Comparison of ENCODE assay signal across 20 cellular contexts in genomic region chr2:4140284-4140962, GRCh38.
A peak's percentile ranks its signal among the peaks of the same experiment; 100 is the strongest.
DNase-seq lines count a peak whose midpoint lies in the region; ATAC-seq, FAIRE-seq and TF ChIP-seq lines count a peak whose summit lies in the region.
"Had no signal": no experiment of that assay in that cellular context is flagged by ENCODE, and none has a peak within 500 bp of the region (broad histone marks: within the 10 kb centered on the region; RNA-seq: fewer than 3 reads in every experiment).

No MANE protein-coding gene starts in this region.

- H3K27me3 Mint-ChIP-seq in nephron progenitor cell (ENCODE audit: low read depth, poor library complexity) = peaks cover 10% of the 10 kb centered on the region
- H3K27me3 Mint-ChIP-seq: activated CD4-positive, alpha-beta memory T cell treated with anti-CD3 and anti-CD28 coated beads for 36 hours; activated naive CD8-positive, alpha-beta T cell treated with anti-CD3 and anti-CD28 coated beads, Interleukin-2, amount 10 ng/mL, durations not matched to agents 7 days and 5 days had no signal

- H3K4me2 ChIP-seq in H1 (ENCODE audit: insufficient read depth in 1 of 2, low read depth in 2 of 2, low read length in 2 of 2) = no peak overlapping the region

- no peak for TF ChIP-seq EP300 in H1 (IDR thresholded peaks at IDR 0.05; ENCODE audit: borderline replicate concordance in 1 of 2, low read depth in 2 of 2, low read length in 2 of 2)

- CTCF ChIA-PET in H1 (lab: Charles Lee; ENCODE audit: partially characterized antibody) = interaction anchor here (1.5 kb wide), 1 partner anchor 10 kb away, joined by 3 read pairs; no protein-coding TSS in a partner anchor

- no peak overlapping the region for H3K4me3 ChIP-seq in H1 (ENCODE audit: extremely low read depth in 1 of 4, insufficient read depth in 2 of 4, low read depth in 3 of 4, low read length in 4 of 4)
- H3K4me3 ChIP-seq: breast epithelium, dorsolateral prefrontal cortex, esophagus squamous epithelium, GM12878 had no signal

- peaks cover 23% of the 10 kb centered on the region for H3K4me1 Mint-ChIP-seq in nephron progenitor cell
- H3K4me1 Mint-ChIP-seq: activated naive CD8-positive, alpha-beta T cell treated with anti-CD3 and anti-CD28 coated beads, Interleukin-2, amount 10 ng/mL, durations not matched to agents 7 days and 5 days; immature natural killer cell had no signal

- H3K79me1 ChIP-seq in H1 (ENCODE audit: low read depth, low read length) = no peaks in the 10 kb centered on the region

- H4K20me1 ChIP-seq in H1 (replicated peaks in 1 of 2; ENCODE audit: control insufficient read depth in 1 of 2, insufficient read depth in 2 of 2, low read length in 2 of 2) = no peaks in the 10 kb centered on the region

- no peaks in the 10 kb centered on the region for H3K36me3 Mint-ChIP-seq in nephron progenitor cell (ENCODE audit: low read depth)
- H3K36me3 Mint-ChIP-seq: activated CD4-positive, alpha-beta memory T cell treated with anti-CD3 and anti-CD28 coated beads for 36 hours; activated naive CD8-positive, alpha-beta T cell treated with anti-CD3 and anti-CD28 coated beads, Interleukin-2, amount 10 ng/mL, durations not matched to agents 7 days and 5 days had no signal

- H4K91ac ChIP-seq in H1 (replicated peaks; ENCODE audit: insufficient read length, low read length) = no peak overlapping the region

- H3K9me3 ChIP-seq in H1 (ENCODE audit: insufficient read depth in 2 of 2, low read depth in 1 of 2, low read length in 1 of 2) = no peaks in the 10 kb centered on the region
- H3K9me3 ChIP-seq: breast epithelium, esophagus squamous epithelium had no signal

- POLR2A ChIA-PET in H1 (lab: Charles Lee; ENCODE audit: partially characterized antibody) = no interaction called here

- TF ChIP-seq CTCF in H1 (IDR thresholded peaks at IDR 0.05; ENCODE audit: control extremely low read depth in 1 of 3, insufficient read depth in 1 of 3, low read depth in 1 of 3, low read length in 3 of 3) (no peak), nephron progenitor cell (IDR thresholded peaks at IDR 0.05) (no peak)

- no peaks in the 10 kb centered on the region for H3K23me2 ChIP-seq in H1 (ENCODE audit: low read depth, low read length)

- no peak overlapping the region for H4K8ac ChIP-seq in H1 (ENCODE audit: extremely low read depth, insufficient read depth, low read length)

- no peak overlapping the region for H2BK20ac ChIP-seq in H1 (ENCODE audit: low read length)

- no peaks in the 10 kb centered on the region for H3K79me2 ChIP-seq in H1 (ENCODE audit: control insufficient read depth in 1 of 2, insufficient read depth in 2 of 2, low read length in 2 of 2)

- no peak for ATAC-seq in HG03460 (IDR thresholded peaks at IDR 0.05; ENCODE audit: unreplicated experiment)
- ATAC-seq: activated T-cell treated with anti-CD3 and anti-CD28 coated beads, Interleukin-2, amount 50 U/mL, for 4 hours; GM12878; sciatic nerve had no signal

- H3K9ac ChIP-seq in H1 (replicated peaks in 1 of 4; ENCODE audit: extremely low read depth in 1 of 4, low read depth in 3 of 4, low read length in 3 of 4) = no peak overlapping the region

- FAIRE-seq in H1 (lab: Jason Lieb, UNC) = no peak
- FAIRE-seq: GM12878 had no signal

- H2BK5ac ChIP-seq in H1 (ENCODE audit: low read depth, low read length) = no peak overlapping the region

- H3K27ac ChIP-seq in H1 (ENCODE audit: low read depth, low read length) = no peak overlapping the region
- H3K27ac ChIP-seq: breast epithelium, dorsolateral prefrontal cortex, esophagus squamous epithelium had no signal

- no peak overlapping the region for H2BK15ac ChIP-seq in H1 (ENCODE audit: low read length)

- no peak overlapping the region for H3K4ac ChIP-seq in H1 (replicated peaks; ENCODE audit: insufficient read length, low read depth, low read length)

- no peaks in the 10 kb centered on the region for H3K36me3 ChIP-seq in H1 (ENCODE audit: control insufficient read depth in 2 of 4, insufficient read depth in 4 of 4, low read length in 3 of 4)
- H3K36me3 ChIP-seq: breast epithelium, esophagus squamous epithelium had no signal

- no peak for TF ChIP-seq RAD21 in H1 (IDR thresholded peaks at IDR 0.05 in 1 of 2, conservative IDR thresholded peaks at IDR 0.05 in 1 of 2; ENCODE audit: low read depth in 2 of 2, low read length in 2 of 2)

- H3K4me3 Mint-ChIP-seq in nephron progenitor cell = peak overlapping the region; percentile 18
- H3K4me3 Mint-ChIP-seq: activated CD4-positive, alpha-beta memory T cell treated with anti-CD3 and anti-CD28 coated beads for 36 hours; activated naive CD8-positive, alpha-beta T cell treated with anti-CD3 and anti-CD28 coated beads, Interleukin-2, amount 10 ng/mL, durations not matched to agents 7 days and 5 days; activated T-cell treated with anti-CD3 and anti-CD28 coated beads, Interleukin-2, amount 50 U/mL, for 4 hours; immature natural killer cell had no signal

- DNase-seq in DMS53 treated with DMSO at 0.1 percent for 48 hours (lab: John Stamatoyannopoulos, UW; ENCODE audit: unreplicated experiment) (peak; percentile 43), NCI-H2107 treated with DMSO at 0.1 percent for 48 hours (lab: John Stamatoyannopoulos, UW; ENCODE audit: unreplicated experiment) (peak; percentile 41), H1 (ENCODE audit: low read depth in 1 of 2, low spot score in 2 of 2) (no peak), nephron progenitor cell (peak; percentile 26)
- no peak for DNase-seq in activated CD4-positive, alpha-beta T cell treated with anti-CD3 and anti-CD28 coated beads for 48 hours
- DNase-seq in activated naive CD4-positive, alpha-beta T cell treated with anti-CD3 and anti-CD28 coated beads, Interleukin-2, amount 50 U/mL, for 16 hours = no peak
- no peak for DNase-seq in activated CD4-positive, CD25-positive, alpha-beta regulatory T cell (lab: John Stamatoyannopoulos, UW)
- DNase-seq: activated CD4-positive, alpha-beta memory T cell treated with anti-CD3 and anti-CD28 coated beads for 36 hours; activated naive CD8-positive, alpha-beta T cell treated with anti-CD3 and anti-CD28 coated beads, Interleukin-2, amount 10 ng/mL, durations not matched to agents 7 days and 5 days; activated T-cell treated with anti-CD3 and anti-CD28 coated beads, Interleukin-2, amount 50 U/mL, for 4 hours; Caco-2; dorsolateral prefrontal cortex; esophagus squamous epithelium; immature natural killer cell; NCI-H187; T-helper 1 cell had no signal

- no peaks in the 10 kb centered on the region for H3K27me3 ChIP-seq in H1 (replicated peaks in 1 of 4; ENCODE audit: control insufficient read depth in 3 of 4, extremely low read depth in 1 of 4, insufficient read depth in 3 of 4, low read length in 3 of 4)
- H3K27me3 ChIP-seq: breast epithelium, dorsolateral prefrontal cortex, esophagus squamous epithelium had no signal

- no peak overlapping the region for H2AFZ ChIP-seq in H1 (ENCODE audit: low read length)

- peak overlapping the region; percentile 83 for H3K27ac Mint-ChIP-seq in nephron progenitor cell
- H3K27ac Mint-ChIP-seq: activated CD4-positive, alpha-beta memory T cell treated with anti-CD3 and anti-CD28 coated beads for 36 hours; activated naive CD8-positive, alpha-beta T cell treated with anti-CD3 and anti-CD28 coated beads, Interleukin-2, amount 10 ng/mL, durations not matched to agents 7 days and 5 days; immature natural killer cell had no signal

- H2BK12ac ChIP-seq in H1 (ENCODE audit: low read depth, low read length) = no peak overlapping the region

- H2BK120ac ChIP-seq in H1 (replicated peaks; ENCODE audit: low read depth, low read length) = peak overlapping the region; percentile 39

- no peak overlapping the region for H3K23ac ChIP-seq in H1 (ENCODE audit: insufficient read length)

- no peak overlapping the region for H2AK5ac ChIP-seq in H1 (ENCODE audit: low read depth, low read length)

- H4K5ac ChIP-seq in H1 (ENCODE audit: insufficient read length, low read depth, low read length) = no peak overlapping the region

- no peak overlapping the region for H3K14ac ChIP-seq in H1 (ENCODE audit: insufficient read length)

- no peak for TF ChIP-seq POLR2A in H1 (IDR thresholded peaks at IDR 0.05; ENCODE audit: control extremely low read depth in 1 of 2, low read depth in 2 of 2, low read length in 2 of 2)

- no peak overlapping the region for H3K18ac ChIP-seq in H1 (ENCODE audit: extremely low read depth, low read length)

- WGBS in H1 (ENCODE audit: extremely low coverage in 1 of 2, insufficient coverage in 1 of 2, insufficient read length in 1 of 2, insufficient replicate concordance in 2 of 2, low coverage in 1 of 2, low lambda C conversion rate in 2 of 2, missing lambda C conversion rate in 1 of 2), 2 experiments = 87% methylated on average over 9 of the region's 9 CpGs; no CpG with 5 or more reads in 1 of the 2 experiments

- H3K56ac ChIP-seq in H1 (replicated peaks; ENCODE audit: insufficient read length, low read depth, low read length) = no peak overlapping the region

- no peaks in the 10 kb centered on the region for H3K4me1 ChIP-seq in H1 (replicated peaks in 1 of 4; ENCODE audit: control insufficient read depth in 3 of 4, insufficient read depth in 4 of 4, low read length in 3 of 4)
- H3K4me1 ChIP-seq: breast epithelium, Caco-2, esophagus squamous epithelium had no signal

- H3K9me3 Mint-ChIP-seq in nephron progenitor cell = peaks cover 8% of the 10 kb centered on the region

TF ChIP-seq in H1, 55 proteins besides CTCF, POLR2A, EP300 and RAD21 (continues in another document):
- no peak for TF ChIP-seq ASH2L (IDR thresholded peaks at IDR 0.05; ENCODE audit: low read length)
- no peak for TF ChIP-seq PHF8 (conservative IDR thresholded peaks at IDR 0.05; ENCODE audit: low read depth, low read length)
- TF ChIP-seq SP4 (IDR thresholded peaks at IDR 0.05; ENCODE audit: low read length) = no peak
- TF ChIP-seq TAF1 (IDR thresholded peaks at IDR 0.05; ENCODE audit: low read depth, low read length) = no peak
- TF ChIP-seq CHD2 (IDR thresholded peaks at IDR 0.05; ENCODE audit: low read length) = no peak
- no peak for TF ChIP-seq NRF1 (IDR thresholded peaks at IDR 0.05; ENCODE audit: low read depth, low read length)
- TF ChIP-seq USF2 (IDR thresholded peaks at IDR 0.05; ENCODE audit: low read length) = no peak
- TF ChIP-seq E2F6 (IDR thresholded peaks at IDR 0.05) = no peak
- no peak for TF ChIP-seq CEBPB (IDR thresholded peaks at IDR 0.05; ENCODE audit: low read depth, low read length)

Comparison
In these comparisons a context has a peak if more than half of its experiments do, and no peak if none do; other contexts are left out.
1. DNase-seq: peak in DMS53 treated with DMSO at 0.1 percent for 48 hours (single experiment), NCI-H2107 treated with DMSO at 0.1 percent for 48 hours (single experiment) and nephron progenitor cell (single experiment); none in H1 (0 of 2), activated CD4-positive, alpha-beta T cell treated with anti-CD3 and anti-CD28 coated beads for 48 hours (single experiment), activated naive CD4-positive, alpha-beta T cell treated with anti-CD3 and anti-CD28 coated beads, Interleukin-2, amount 50 U/mL, for 16 hours (single experiment) and activated CD4-positive, CD25-positive, alpha-beta regulatory T cell (0 of 4).